In the genomic region with DNA sequence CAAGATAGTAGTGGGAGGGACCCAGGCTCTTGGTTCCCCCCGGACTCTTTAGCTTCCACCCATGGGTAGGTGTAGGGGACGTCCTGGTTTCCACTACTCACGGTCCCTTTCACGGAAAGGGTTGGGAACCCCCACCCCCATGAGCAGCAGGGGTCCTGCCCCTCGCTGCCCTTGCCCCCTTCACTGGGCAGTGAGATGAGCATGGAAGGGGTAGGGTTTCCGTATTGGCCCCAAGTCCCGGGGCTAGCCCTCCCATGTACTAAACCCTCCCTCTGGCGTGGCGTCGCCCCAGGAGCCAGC, we compare ENCODE assay signal across 2 cellular contexts.
TF ChIP-seq lines count a peak whose summit lies in the region.

No MANE protein-coding gene starts in this region.

TF ChIP-seq in IMR-90, 13 proteins besides CTCF, POLR2A, EP300 and RAD21:
- TF ChIP-seq CHD1 (IDR thresholded peaks at IDR 0.05; ENCODE audit: low read depth, low read length) (no peak), RFX5 (IDR thresholded peaks at IDR 0.05; ENCODE audit: low read depth, low read length) (no peak), USF2 (IDR thresholded peaks at IDR 0.05; ENCODE audit: low read depth, low read length) (no peak), FOS (IDR thresholded peaks at IDR 0.05; ENCODE audit: low read depth, low read length) (no peak), SMC3 (IDR thresholded peaks at IDR 0.05; ENCODE audit: low read depth, low read length) (no peak)

TF ChIP-seq in H1, 55 proteins besides CTCF, POLR2A, EP300 and RAD21:
- no peak for TF ChIP-seq JUND (IDR thresholded peaks at IDR 0.05; ENCODE audit: low read length)
- TF ChIP-seq CEBPB (IDR thresholded peaks at IDR 0.05; ENCODE audit: low read depth, low read length) = no peak
- TF ChIP-seq KDM4A (IDR thresholded peaks at IDR 0.05; ENCODE audit: low read depth, low read length, severe bottlenecking) = peak; percentile 9
- TF ChIP-seq RXRA (IDR thresholded peaks at IDR 0.05; ENCODE audit: insufficient read depth, low read depth, low read length) = 0 out of 2 replicates have a peak, but pooled peaks have one; percentile 14
- no peak for TF ChIP-seq CHD2 (IDR thresholded peaks at IDR 0.05; ENCODE audit: low read length)
- no peak for TF ChIP-seq EZH2 (IDR thresholded peaks at IDR 0.05; ENCODE audit: low read depth, low read length, severe bottlenecking)
